ENCODE assay signal across 9 cellular contexts in the genomic region with DNA sequence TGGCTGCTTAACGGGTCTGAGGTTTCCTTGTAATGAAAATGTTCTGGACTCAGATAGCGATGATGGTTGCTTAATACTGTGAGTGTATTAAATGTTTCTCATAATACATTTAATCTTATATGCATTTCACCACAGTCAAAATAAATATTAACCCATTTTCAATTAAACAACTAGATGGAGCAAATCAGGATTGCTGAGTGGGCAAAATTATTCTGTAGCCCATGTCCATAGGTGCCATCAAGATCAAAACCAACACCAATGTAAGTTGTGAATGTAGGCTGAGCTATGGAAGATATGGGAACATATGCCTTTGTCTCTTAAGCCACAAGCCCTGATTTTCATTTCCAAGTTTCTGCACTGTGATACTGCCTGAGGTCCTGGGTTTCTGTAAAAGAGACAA.
"Had no signal": no experiment of that assay in that cellular context is flagged by ENCODE, and none has a peak within 500 bp of the region (broad histone marks: within the 10 kb centered on the region; RNA-seq: fewer than 3 reads in every experiment).

No MANE protein-coding gene starts in this region.

- H3K9ac ChIP-seq: GM23248, KMS-11 had no signal

- H3K27ac ChIP-seq: GM23248, KMS-11 had no signal

- H3K4me3 ChIP-seq: GM23248 had no signal

- H3K4me2 ChIP-seq: KMS-11 had no signal

- H3K27ac Mint-ChIP-seq: H9 had no signal

- H3K4me3 Mint-ChIP-seq: H9 had no signal

- H3K9me3 Mint-ChIP-seq: H9 had no signal

- DNase-seq: GM23248, GOT3, H9, HCEC 1CT, Karpas-422, KBM-7 had no signal

- FAIRE-seq: H54, HTR-8/SVneo had no signal

- H2AFZ ChIP-seq: GM23248 had no signal
